Comparison of ENCODE assay signal across 1 cellular context in the genomic region with DNA sequence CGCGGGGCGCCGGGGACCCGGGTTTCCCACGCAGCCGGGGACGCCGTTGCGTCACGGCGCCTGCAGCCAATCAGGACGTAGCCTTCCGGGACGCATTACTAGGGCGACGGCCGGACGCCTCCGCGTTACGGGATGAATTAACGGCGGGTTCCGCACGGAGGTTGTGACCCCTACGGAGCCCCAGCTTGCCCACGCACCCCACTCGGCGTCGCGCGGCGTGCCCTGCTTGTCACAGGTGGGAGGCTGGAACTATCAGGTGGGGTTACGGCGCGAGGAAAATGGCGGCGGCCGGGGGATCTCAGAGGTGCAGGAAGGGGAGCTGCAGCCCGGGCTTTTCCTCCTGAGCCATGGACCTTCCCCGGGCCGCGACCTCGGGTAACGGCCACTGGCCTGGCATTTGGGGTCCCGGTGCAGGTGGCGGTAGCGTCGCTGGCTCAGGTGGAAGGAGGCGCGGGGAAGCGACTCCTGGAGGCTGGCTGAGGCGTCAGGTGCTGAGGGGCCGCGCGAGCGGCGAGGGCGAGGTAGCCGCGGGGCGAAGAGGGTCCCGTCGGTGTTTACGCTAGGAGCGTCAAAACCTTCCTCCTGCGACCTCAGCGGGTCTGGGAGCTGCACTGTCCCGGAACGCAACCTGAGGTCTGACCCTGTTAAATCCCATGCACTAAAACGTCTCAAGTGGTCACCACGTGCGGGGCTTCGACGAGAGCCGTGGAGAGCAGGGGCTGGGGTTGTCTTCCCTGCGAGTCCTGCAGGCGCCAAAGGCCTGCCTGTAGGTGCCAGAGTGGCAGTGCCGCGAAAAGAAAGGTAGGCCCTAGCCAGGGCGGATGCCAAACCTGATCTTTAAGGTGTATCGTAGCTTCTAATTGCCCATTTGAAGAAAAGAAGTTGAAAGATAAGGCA.
TF ChIP-seq lines count a peak whose summit lies in the region.

A gene (plus strand): TSS at position 98 of the 897 bp plus-strand sequence. CDS start 78,345 bp downstream, outside the sequence.

TF ChIP-seq in K562, 482 proteins besides CTCF, POLR2A, EP300 and RAD21 (continued from another document and continues in another):
- TF ChIP-seq ZNF77 (CRISPR knock-in tag; IDR thresholded peaks at IDR 0.05) (no peak), NCOA4 (IDR thresholded peaks at IDR 0.05; ENCODE audit: partially characterized antibody) (no peak), GABPA (tag; conservative IDR thresholded peaks at IDR 0.05; ENCODE audit: low read depth) (0 out of 2 replicates have a peak, but pooled peaks have one; percentile 15), SMAD4 (CRISPR knock-in tag; conservative IDR thresholded peaks at IDR 0.05) (peak; percentile 48), PRPF4 (IDR thresholded peaks at IDR 0.05; ENCODE audit: insufficient read depth, low read depth, low read length, poor library complexity, severe bottlenecking) (no peak), POLR2B (IDR thresholded peaks at IDR 0.05; ENCODE audit: low read depth, partially characterized antibody) (peak; percentile 50), ZBED1 (IDR thresholded peaks at IDR 0.05) (no peak), PHF21A (IDR thresholded peaks at IDR 0.05; ENCODE audit: borderline replicate concordance, low read depth) (no peak), SRSF9 (IDR thresholded peaks at IDR 0.05; ENCODE audit: borderline replicate concordance, low read depth, low read length) (no peak), ERF (CRISPR knock-in tag; IDR thresholded peaks at IDR 0.05) (0 out of 2 replicates have a peak, but pooled peaks have one; percentile 64), GABPB1 (CRISPR knock-in tag; IDR thresholded peaks at IDR 0.05) (peak; percentile 83), MCM5 (IDR thresholded peaks at IDR 0.05; ENCODE audit: low read depth) (no peak), SETDB1 (IDR thresholded peaks at IDR 0.05; ENCODE audit: low read length) (no peak), CHD4 (IDR thresholded peaks at IDR 0.05; ENCODE audit: insufficient read depth, insufficient replicate concordance, low read depth, low read length, poor library complexity, severe bottlenecking) (no peak), ARNT (IDR thresholded peaks at IDR 0.05) (no peak), CREBBP (IDR thresholded peaks at IDR 0.05; ENCODE audit: low read depth, low read length) (no peak), CBX2 (IDR thresholded peaks at IDR 0.05; ENCODE audit: insufficient read depth, low read length, poor library complexity, severe bottlenecking) (no peak), CBFA2T2 (conservative IDR thresholded peaks at IDR 0.05) (no peak), POLR2H (tag; IDR thresholded peaks at IDR 0.05; ENCODE audit: low read depth) (no peak)
- TF ChIP-seq, protein P1, sequence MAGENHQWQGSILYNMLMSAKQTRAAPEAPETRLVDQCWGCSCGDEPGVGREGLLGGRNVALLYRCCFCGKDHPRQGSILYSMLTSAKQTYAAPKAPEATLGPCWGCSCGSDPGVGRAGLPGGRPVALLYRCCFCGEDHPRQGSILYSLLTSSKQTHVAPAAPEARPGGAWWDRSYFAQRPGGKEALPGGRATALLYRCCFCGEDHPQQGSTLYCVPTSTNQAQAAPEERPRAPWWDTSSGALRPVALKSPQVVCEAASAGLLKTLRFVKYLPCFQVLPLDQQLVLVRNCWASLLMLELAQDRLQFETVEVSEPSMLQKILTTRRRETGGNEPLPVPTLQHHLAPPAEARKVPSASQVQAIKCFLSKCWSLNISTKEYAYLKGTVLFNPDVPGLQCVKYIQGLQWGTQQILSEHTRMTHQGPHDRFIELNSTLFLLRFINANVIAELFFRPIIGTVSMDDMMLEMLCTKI (IDR thresholded peaks at IDR 0.05; ENCODE audit: partially characterized antibody): no peak
- TF ChIP-seq, protein P2, sequence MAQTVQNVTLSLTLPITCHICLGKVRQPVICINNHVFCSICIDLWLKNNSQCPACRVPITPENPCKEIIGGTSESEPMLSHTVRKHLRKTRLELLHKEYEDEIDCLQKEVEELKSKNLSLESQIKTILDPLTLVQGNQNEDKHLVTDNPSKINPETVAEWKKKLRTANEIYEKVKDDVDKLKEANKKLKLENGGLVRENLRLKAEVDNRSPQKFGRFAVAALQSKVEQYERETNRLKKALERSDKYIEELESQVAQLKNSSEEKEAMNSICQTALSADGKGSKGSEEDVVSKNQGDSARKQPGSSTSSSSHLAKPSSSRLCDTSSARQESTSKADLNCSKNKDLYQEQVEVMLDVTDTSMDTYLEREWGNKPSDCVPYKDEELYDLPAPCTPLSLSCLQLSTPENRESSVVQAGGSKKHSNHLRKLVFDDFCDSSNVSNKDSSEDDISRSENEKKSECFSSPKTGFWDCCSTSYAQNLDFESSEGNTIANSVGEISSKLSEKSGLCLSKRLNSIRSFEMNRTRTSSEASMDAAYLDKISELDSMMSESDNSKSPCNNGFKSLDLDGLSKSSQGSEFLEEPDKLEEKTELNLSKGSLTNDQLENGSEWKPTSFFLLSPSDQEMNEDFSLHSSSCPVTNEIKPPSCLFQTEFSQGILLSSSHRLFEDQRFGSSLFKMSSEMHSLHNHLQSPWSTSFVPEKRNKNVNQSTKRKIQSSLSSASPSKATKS (CRISPR knock-in tag; IDR thresholded peaks at IDR 0.05): no peak
- TF ChIP-seq, protein P3, sequence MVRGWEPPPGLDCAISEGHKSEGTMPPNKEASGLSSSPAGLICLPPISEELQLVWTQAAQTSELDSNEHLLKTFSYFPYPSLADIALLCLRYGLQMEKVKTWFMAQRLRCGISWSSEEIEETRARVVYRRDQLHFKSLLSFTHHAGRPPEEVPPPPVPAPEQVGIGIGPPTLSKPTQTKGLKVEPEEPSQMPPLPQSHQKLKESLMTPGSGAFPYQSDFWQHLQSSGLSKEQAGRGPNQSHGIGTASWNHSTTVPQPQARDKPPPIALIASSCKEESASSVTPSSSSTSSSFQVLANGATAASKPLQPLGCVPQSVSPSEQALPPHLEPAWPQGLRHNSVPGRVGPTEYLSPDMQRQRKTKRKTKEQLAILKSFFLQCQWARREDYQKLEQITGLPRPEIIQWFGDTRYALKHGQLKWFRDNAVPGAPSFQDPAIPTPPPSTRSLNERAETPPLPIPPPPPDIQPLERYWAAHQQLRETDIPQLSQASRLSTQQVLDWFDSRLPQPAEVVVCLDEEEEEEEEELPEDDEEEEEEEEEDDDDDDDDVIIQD (CRISPR knock-in tag; IDR thresholded peaks at IDR 0.05): no peak
- TF ChIP-seq, protein P4, sequence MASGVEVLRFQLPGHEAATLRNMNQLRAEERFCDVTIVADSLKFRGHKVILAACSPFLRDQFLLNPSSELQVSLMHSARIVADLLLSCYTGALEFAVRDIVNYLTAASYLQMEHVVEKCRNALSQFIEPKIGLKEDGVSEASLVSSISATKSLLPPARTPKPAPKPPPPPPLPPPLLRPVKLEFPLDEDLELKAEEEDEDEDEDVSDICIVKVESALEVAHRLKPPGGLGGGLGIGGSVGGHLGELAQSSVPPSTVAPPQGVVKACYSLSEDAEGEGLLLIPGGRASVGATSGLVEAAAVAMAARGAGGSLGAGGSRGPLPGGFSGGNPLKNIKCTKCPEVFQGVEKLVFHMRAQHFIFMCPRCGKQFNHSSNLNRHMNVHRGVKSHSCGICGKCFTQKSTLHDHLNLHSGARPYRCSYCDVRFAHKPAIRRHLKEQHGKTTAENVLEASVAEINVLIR (CRISPR knock-in tag; IDR thresholded peaks at IDR 0.05): peak; percentile 94
- TF ChIP-seq, protein P5, sequence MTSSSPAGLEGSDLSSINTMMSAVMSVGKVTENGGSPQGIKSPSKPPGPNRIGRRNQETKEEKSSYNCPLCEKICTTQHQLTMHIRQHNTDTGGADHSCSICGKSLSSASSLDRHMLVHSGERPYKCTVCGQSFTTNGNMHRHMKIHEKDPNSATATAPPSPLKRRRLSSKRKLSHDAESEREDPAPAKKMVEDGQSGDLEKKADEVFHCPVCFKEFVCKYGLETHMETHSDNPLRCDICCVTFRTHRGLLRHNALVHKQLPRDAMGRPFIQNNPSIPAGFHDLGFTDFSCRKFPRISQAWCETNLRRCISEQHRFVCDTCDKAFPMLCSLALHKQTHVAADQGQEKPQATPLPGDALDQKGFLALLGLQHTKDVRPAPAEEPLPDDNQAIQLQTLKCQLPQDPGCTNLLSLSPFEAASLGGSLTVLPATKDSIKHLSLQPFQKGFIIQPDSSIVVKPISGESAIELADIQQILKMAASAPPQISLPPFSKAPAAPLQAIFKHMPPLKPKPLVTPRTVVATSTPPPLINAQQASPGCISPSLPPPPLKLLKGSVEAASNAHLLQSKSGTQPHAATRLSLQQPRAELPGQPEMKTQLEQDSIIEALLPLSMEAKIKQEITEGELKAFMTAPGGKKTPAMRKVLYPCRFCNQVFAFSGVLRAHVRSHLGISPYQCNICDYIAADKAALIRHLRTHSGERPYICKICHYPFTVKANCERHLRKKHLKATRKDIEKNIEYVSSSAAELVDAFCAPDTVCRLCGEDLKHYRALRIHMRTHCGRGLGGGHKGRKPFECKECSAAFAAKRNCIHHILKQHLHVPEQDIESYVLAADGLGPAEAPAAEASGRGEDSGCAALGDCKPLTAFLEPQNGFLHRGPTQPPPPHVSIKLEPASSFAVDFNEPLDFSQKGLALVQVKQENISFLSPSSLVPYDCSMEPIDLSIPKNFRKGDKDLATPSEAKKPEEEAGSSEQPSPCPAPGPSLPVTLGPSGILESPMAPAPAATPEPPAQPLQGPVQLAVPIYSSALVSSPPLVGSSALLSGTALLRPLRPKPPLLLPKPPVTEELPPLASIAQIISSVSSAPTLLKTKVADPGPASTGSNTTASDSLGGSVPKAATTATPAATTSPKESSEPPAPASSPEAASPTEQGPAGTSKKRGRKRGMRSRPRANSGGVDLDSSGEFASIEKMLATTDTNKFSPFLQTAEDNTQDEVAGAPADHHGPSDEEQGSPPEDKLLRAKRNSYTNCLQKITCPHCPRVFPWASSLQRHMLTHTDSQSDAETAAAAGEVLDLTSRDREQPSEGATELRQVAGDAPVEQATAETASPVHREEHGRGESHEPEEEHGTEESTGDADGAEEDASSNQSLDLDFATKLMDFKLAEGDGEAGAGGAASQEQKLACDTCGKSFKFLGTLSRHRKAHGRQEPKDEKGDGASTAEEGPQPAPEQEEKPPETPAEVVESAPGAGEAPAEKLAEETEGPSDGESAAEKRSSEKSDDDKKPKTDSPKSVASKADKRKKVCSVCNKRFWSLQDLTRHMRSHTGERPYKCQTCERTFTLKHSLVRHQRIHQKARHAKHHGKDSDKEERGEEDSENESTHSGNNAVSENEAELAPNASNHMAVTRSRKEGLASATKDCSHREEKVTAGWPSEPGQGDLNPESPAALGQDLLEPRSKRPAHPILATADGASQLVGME (CRISPR knock-in tag; IDR thresholded peaks at IDR 0.05): peak; percentile 6; the same call in 1 of the 2 replicates
- TF ChIP-seq, protein P6, sequence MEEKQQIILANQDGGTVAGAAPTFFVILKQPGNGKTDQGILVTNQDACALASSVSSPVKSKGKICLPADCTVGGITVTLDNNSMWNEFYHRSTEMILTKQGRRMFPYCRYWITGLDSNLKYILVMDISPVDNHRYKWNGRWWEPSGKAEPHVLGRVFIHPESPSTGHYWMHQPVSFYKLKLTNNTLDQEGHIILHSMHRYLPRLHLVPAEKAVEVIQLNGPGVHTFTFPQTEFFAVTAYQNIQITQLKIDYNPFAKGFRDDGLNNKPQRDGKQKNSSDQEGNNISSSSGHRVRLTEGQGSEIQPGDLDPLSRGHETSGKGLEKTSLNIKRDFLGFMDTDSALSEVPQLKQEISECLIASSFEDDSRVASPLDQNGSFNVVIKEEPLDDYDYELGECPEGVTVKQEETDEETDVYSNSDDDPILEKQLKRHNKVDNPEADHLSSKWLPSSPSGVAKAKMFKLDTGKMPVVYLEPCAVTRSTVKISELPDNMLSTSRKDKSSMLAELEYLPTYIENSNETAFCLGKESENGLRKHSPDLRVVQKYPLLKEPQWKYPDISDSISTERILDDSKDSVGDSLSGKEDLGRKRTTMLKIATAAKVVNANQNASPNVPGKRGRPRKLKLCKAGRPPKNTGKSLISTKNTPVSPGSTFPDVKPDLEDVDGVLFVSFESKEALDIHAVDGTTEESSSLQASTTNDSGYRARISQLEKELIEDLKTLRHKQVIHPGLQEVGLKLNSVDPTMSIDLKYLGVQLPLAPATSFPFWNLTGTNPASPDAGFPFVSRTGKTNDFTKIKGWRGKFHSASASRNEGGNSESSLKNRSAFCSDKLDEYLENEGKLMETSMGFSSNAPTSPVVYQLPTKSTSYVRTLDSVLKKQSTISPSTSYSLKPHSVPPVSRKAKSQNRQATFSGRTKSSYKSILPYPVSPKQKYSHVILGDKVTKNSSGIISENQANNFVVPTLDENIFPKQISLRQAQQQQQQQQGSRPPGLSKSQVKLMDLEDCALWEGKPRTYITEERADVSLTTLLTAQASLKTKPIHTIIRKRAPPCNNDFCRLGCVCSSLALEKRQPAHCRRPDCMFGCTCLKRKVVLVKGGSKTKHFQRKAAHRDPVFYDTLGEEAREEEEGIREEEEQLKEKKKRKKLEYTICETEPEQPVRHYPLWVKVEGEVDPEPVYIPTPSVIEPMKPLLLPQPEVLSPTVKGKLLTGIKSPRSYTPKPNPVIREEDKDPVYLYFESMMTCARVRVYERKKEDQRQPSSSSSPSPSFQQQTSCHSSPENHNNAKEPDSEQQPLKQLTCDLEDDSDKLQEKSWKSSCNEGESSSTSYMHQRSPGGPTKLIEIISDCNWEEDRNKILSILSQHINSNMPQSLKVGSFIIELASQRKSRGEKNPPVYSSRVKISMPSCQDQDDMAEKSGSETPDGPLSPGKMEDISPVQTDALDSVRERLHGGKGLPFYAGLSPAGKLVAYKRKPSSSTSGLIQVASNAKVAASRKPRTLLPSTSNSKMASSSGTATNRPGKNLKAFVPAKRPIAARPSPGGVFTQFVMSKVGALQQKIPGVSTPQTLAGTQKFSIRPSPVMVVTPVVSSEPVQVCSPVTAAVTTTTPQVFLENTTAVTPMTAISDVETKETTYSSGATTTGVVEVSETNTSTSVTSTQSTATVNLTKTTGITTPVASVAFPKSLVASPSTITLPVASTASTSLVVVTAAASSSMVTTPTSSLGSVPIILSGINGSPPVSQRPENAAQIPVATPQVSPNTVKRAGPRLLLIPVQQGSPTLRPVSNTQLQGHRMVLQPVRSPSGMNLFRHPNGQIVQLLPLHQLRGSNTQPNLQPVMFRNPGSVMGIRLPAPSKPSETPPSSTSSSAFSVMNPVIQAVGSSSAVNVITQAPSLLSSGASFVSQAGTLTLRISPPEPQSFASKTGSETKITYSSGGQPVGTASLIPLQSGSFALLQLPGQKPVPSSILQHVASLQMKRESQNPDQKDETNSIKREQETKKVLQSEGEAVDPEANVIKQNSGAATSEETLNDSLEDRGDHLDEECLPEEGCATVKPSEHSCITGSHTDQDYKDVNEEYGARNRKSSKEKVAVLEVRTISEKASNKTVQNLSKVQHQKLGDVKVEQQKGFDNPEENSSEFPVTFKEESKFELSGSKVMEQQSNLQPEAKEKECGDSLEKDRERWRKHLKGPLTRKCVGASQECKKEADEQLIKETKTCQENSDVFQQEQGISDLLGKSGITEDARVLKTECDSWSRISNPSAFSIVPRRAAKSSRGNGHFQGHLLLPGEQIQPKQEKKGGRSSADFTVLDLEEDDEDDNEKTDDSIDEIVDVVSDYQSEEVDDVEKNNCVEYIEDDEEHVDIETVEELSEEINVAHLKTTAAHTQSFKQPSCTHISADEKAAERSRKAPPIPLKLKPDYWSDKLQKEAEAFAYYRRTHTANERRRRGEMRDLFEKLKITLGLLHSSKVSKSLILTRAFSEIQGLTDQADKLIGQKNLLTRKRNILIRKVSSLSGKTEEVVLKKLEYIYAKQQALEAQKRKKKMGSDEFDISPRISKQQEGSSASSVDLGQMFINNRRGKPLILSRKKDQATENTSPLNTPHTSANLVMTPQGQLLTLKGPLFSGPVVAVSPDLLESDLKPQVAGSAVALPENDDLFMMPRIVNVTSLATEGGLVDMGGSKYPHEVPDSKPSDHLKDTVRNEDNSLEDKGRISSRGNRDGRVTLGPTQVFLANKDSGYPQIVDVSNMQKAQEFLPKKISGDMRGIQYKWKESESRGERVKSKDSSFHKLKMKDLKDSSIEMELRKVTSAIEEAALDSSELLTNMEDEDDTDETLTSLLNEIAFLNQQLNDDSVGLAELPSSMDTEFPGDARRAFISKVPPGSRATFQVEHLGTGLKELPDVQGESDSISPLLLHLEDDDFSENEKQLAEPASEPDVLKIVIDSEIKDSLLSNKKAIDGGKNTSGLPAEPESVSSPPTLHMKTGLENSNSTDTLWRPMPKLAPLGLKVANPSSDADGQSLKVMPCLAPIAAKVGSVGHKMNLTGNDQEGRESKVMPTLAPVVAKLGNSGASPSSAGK (IDR thresholded peaks at IDR 0.05): peak; percentile 100
